16 cellular contexts compared by ENCODE assay signal in the genomic region with DNA sequence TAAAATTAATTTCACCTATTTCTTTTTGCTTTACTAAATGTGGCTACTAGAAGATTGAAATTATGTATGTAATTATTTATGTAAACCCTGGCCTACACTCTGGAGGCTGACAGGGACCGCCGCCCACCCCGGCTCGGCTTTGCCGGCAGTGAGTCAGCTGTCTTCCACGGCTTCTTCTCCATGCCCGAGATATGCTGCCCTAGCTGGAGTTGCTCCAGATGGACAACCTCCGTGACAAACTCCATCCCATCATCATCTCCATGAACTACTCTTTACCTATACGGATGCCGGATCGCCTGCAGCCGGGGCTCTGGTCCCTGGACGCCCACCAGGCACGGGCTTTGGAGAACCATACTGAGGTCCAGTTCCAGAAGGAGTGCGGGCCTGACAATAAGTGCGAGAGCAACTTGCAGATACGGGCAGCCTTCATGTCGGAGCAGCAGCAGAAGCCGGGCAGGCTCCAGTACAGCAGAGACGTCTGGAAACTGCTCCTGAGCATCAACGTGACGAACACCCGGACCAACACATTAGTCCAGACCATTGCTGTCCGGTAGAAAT.
"Had no signal": no experiment of that assay in that cellular context is flagged by ENCODE, and none has a peak within 500 bp of the region (broad histone marks: within the 10 kb centered on the region; RNA-seq: fewer than 3 reads in every experiment).

No MANE protein-coding gene starts in this region.

- H3K4me1 ChIP-seq: psoas muscle, right lobe of liver, tibial artery, upper lobe of right lung had no signal

- H3K27ac Mint-ChIP-seq: naive B cell; stimulated activated memory B cell treated with anti-CD40 and anti-IgM and Interleukin-4, amounts not matched to agents 10 μg/mL and 1 μg/mL and 100 μg/mL, for 72 hours; stimulated activated naive CD8-positive, alpha-beta T cell treated with anti-CD3 and anti-CD28 coated beads, Interleukin-15, Interleukin-2, amounts not matched to agents 100 ng/mL and 50 ng/mL, for 24 hours had no signal

- H3K4me3 Mint-ChIP-seq: naive B cell; stimulated activated memory B cell treated with anti-CD40 and anti-IgM and Interleukin-4, amounts not matched to agents 10 μg/mL and 1 μg/mL and 100 μg/mL, for 72 hours; stimulated activated naive CD8-positive, alpha-beta T cell treated with anti-CD3 and anti-CD28 coated beads, Interleukin-15, Interleukin-2, amounts not matched to agents 100 ng/mL and 50 ng/mL, for 24 hours had no signal

- H3K9me3 Mint-ChIP-seq: stimulated activated memory B cell treated with anti-CD40 and anti-IgM and Interleukin-4, amounts not matched to agents 10 μg/mL and 1 μg/mL and 100 μg/mL, for 72 hours; stimulated activated naive CD8-positive, alpha-beta T cell treated with anti-CD3 and anti-CD28 coated beads, Interleukin-15, Interleukin-2, amounts not matched to agents 100 ng/mL and 50 ng/mL, for 24 hours had no signal

- H3K27ac ChIP-seq: coronary artery, hepatocyte, psoas muscle, right lobe of liver, tibial artery, upper lobe of right lung had no signal

- H3K36me3 ChIP-seq: right lobe of liver, tibial artery, upper lobe of right lung had no signal

- H3K9me3 ChIP-seq: psoas muscle, right lobe of liver, tibial artery, upper lobe of right lung had no signal

- H3K27me3 Mint-ChIP-seq: stimulated activated naive CD8-positive, alpha-beta T cell treated with anti-CD3 and anti-CD28 coated beads, Interleukin-15, Interleukin-2, amounts not matched to agents 100 ng/mL and 50 ng/mL, for 24 hours had no signal

- H3K27me3 ChIP-seq: hepatocyte, right lobe of liver, upper lobe of right lung had no signal

- ATAC-seq: psoas muscle, upper lobe of right lung had no signal

- H3K36me3 Mint-ChIP-seq: stimulated activated memory B cell treated with anti-CD40 and anti-IgM and Interleukin-4, amounts not matched to agents 10 μg/mL and 1 μg/mL and 100 μg/mL, for 72 hours had no signal

- DNase-seq: effector CD4-positive, alpha-beta T cell; foreskin melanocyte; head of caudate nucleus; kidney glomerular epithelial cell; mesendoderm; naive B cell; psoas muscle; retina; right lobe of liver; stimulated activated CD4-positive, alpha-beta T cell treated with anti-CD3 and anti-CD28 coated beads, Interleukin-4, amount 100 ng/mL, for 1 hour; tibial artery; upper lobe of right lung had no signal

- H3K4me3 ChIP-seq: coronary artery, hepatocyte, psoas muscle, right lobe of liver, tibial artery, upper lobe of right lung had no signal
